ENCODE assay signal across 8 cellular contexts in genomic region chr18:62425465-62426190, GRCh38.
DNase-seq lines count a peak whose midpoint lies in the region; ATAC-seq and TF ChIP-seq lines count a peak whose summit lies in the region.

No MANE protein-coding gene starts in this region.

- 3% methylated on average over 14 of the region's 14 CpGs for WGBS in suprapubic skin

- no peak overlapping the region for H3K27ac ChIP-seq in naive thymus-derived CD4-positive, alpha-beta T cell (ENCODE audit: low read depth, low read length)
- peak overlapping the region; percentile 81 for H3K27ac ChIP-seq in suprapubic skin

- ATAC-seq in GM19397 (IDR thresholded peaks at IDR 0.05; ENCODE audit: unreplicated experiment): peak; percentile 53
- ATAC-seq in naive thymus-derived CD4-positive, alpha-beta T cell: peak; percentile 82

- H3K27me3 ChIP-seq in naive thymus-derived CD4-positive, alpha-beta T cell (ENCODE audit: control insufficient read depth in 2 of 2, insufficient read depth in 2 of 2, low read length in 2 of 2): no peaks in the 10 kb centered on the region
- no peaks in the 10 kb centered on the region for H3K27me3 ChIP-seq in suprapubic skin

- no peaks in the 10 kb centered on the region for H3K36me3 ChIP-seq in naive thymus-derived CD4-positive, alpha-beta T cell (ENCODE audit: control insufficient read depth in 2 of 3, insufficient read depth in 3 of 3, low read length in 3 of 3)
- no peaks in the 10 kb centered on the region for H3K36me3 ChIP-seq in suprapubic skin

- H3K9me3 Mint-ChIP-seq in naive thymus-derived CD4-positive, alpha-beta T cell: peaks cover 0 to 10% (median 7%) of the 10 kb centered on the region in 11 donors

- CTCF ChIA-PET in naive thymus-derived CD4-positive, alpha-beta T cell (lab: Charles Lee): interaction anchor here (0.6 to 2.7 kb wide), 13 partner anchors 12 to 728 kb away, joined by 3 to 16 read pairs (median 3); no protein-coding TSS in a partner anchor

- TF ChIP-seq CTCF in fibroblast of pulmonary artery (IDR thresholded peaks at IDR 0.05; ENCODE audit: low read length, missing control alignments) (peak; percentile 86), suprapubic skin (IDR thresholded peaks at IDR 0.05) (peak; percentile 82 to 86)

- H3K27me3 Mint-ChIP-seq in naive thymus-derived CD4-positive, alpha-beta T cell: peaks cover 0 to 4% (median 2%) of the 10 kb centered on the region in 5 donors

- DNase-seq in AML-193 (lab: John Stamatoyannopoulos, UW) (peak; percentile 88), M059J (ENCODE audit: low read depth) (peak; percentile 95), RPMI8226 (peak; percentile 79), fibroblast of pulmonary artery (ENCODE audit: low read depth) (peak; percentile 99), suprapubic skin (ENCODE audit: low spot score in 2 of 2) (peak in 1 of 2 donors; percentile 87)
- DNase-seq in activated T-helper 9 cell treated with anti-CD3 and anti-CD28 coated beads, Interleukin-2, amount 50 U/mL, for 16 hours (ENCODE audit: low read depth): peak; percentile 7
- DNase-seq in naive thymus-derived CD4-positive, alpha-beta T cell: peak in 8 of 9 donors; percentile 41 to 67 (median 57)

- no peak for TF ChIP-seq EP300 in suprapubic skin (IDR thresholded peaks at IDR 0.05)

- no peaks in the 10 kb centered on the region for H3K9me3 ChIP-seq in naive thymus-derived CD4-positive, alpha-beta T cell (ENCODE audit: control insufficient read depth in 2 of 3, low read length in 3 of 3)
- no peaks in the 10 kb centered on the region for H3K9me3 ChIP-seq in suprapubic skin

- TF ChIP-seq POLR2A in suprapubic skin (IDR thresholded peaks at IDR 0.05): no peak

- intact Hi-C loops in naive thymus-derived CD4-positive, alpha-beta T cell (cut with micrococcal nuclease): loop anchor here (1.0 to 5.0 kb wide), 7 partner anchors 81 to 557 kb away; no protein-coding TSS in a partner anchor

- H3K4me1 Mint-ChIP-seq in naive thymus-derived CD4-positive, alpha-beta T cell: peaks cover 11 to 54% (median 18%) of the 10 kb centered on the region in 7 donors

- POLR2A ChIA-PET in naive thymus-derived CD4-positive, alpha-beta T cell (lab: Charles Lee): interaction anchor here (0.7 to 1.1 kb wide), 6 partner anchors 8 to 557 kb away, joined by 3 to 4 read pairs (median 3); partner anchors contain the start of gene ZCCHC2

- peak overlapping the region in 1 of 10 donors; percentile 52 for H3K4me3 Mint-ChIP-seq in naive thymus-derived CD4-positive, alpha-beta T cell

- H3K36me3 Mint-ChIP-seq in naive thymus-derived CD4-positive, alpha-beta T cell: peaks cover 4 to 8% (median 8%) of the 10 kb centered on the region in 5 donors

- H3K4me3 ChIP-seq in fibroblast of pulmonary artery (replicated peaks; ENCODE audit: low read depth, low read length) (peak overlapping the region; percentile 49), suprapubic skin (peak overlapping the region; percentile 39)
- H3K4me3 ChIP-seq in naive thymus-derived CD4-positive, alpha-beta T cell (ENCODE audit: low read length): no peak overlapping the region

- peaks cover 0 to 6% of the 10 kb centered on the region in 2 donors for H3K4me1 ChIP-seq in naive thymus-derived CD4-positive, alpha-beta T cell (ENCODE audit: control insufficient read depth in 2 of 2, insufficient read depth in 2 of 2, low read length in 2 of 2)
- H3K4me1 ChIP-seq in suprapubic skin: peaks cover 13% of the 10 kb centered on the region

- peak overlapping the region in 5 of 9 donors; percentile 16 to 64 (median 39) for H3K27ac Mint-ChIP-seq in naive thymus-derived CD4-positive, alpha-beta T cell
